ENCODE assay signal across 7 cellular contexts in genomic region chr11:76927160-76927559, GRCh38.
"Had no signal": no experiment of that assay in that cellular context is flagged by ENCODE, and none has a peak within 500 bp of the region (broad histone marks: within the 10 kb centered on the region; RNA-seq: fewer than 3 reads in every experiment).

No MANE protein-coding gene starts in this region.

- H3K4me3 ChIP-seq: GM23248, HAP-1 had no signal

- H3K27ac ChIP-seq: GM23248, HL-60 had no signal

- H3K36me3 ChIP-seq: HAP-1 had no signal

- DNase-seq: GM23248, GOT3, H7, HFFc6 had no signal

- H3K9me3 ChIP-seq: HAP-1 had no signal

- H3K4me1 ChIP-seq: HAP-1 had no signal

- ATAC-seq: HCT116 had no signal

- H3K9ac ChIP-seq: GM23248 had no signal

- H2AFZ ChIP-seq: GM23248 had no signal
